8 cellular contexts compared by ENCODE assay signal in genomic region chr14:92692822-92693226, GRCh38. TPM values are rescaled to one million over a fixed set of nuclear protein-coding genes. Genes with fewer than 3 reads are reported as not detected.
DNase-seq lines count a peak whose midpoint lies in the region; ATAC-seq lines count a peak whose summit lies in the region.

No MANE protein-coding gene starts in this region.

- H3K27ac ChIP-seq in CD8-positive, alpha-beta memory T cell (ENCODE audit: low read depth, low read length), result no peak overlapping the region
- no peak overlapping the region for H3K27ac ChIP-seq in effector memory CD4-positive, alpha-beta T cell (ENCODE audit: insufficient read depth, low read length, poor library complexity, severe bottlenecking)

- H3K9me3 ChIP-seq in CD8-positive, alpha-beta memory T cell (ENCODE audit: low read length), result no peaks in the 10 kb centered on the region
- H3K9me3 ChIP-seq in effector memory CD4-positive, alpha-beta T cell (ENCODE audit: control insufficient read depth, low read length), result no peaks in the 10 kb centered on the region

- POLR2A ChIA-PET in CD8-positive, alpha-beta memory T cell (lab: Charles Lee), result interaction anchor here (0.6 kb wide), 1 partner anchor 158 kb away, joined by 5 read pairs; no protein-coding TSS in a partner anchor

- peaks cover 0 to 2% of the 10 kb centered on the region in 2 donors for H3K27me3 Mint-ChIP-seq in CD8-positive, alpha-beta memory T cell
- H3K27me3 Mint-ChIP-seq in T-helper 2 cell treated with Interferon-gamma antibody and Interleukin-4, amounts not matched to agents 5 μg/mL and 100 μg/mL, for 36 hours (ENCODE audit: low read depth), result peaks cover 23% of the 10 kb centered on the region

- ATAC-seq in GM21717 (IDR thresholded peaks at IDR 0.05; ENCODE audit: unreplicated experiment) (no peak), HG03097 (IDR thresholded peaks at IDR 0.05; ENCODE audit: low FRiP score, unreplicated experiment) (no peak)

- peaks cover 27% of the 10 kb centered on the region for H3K4me1 ChIP-seq in CD8-positive, alpha-beta memory T cell (ENCODE audit: insufficient read depth, low read length)
- peaks cover 17% of the 10 kb centered on the region for H3K4me1 ChIP-seq in effector memory CD4-positive, alpha-beta T cell (ENCODE audit: control insufficient read depth, insufficient read depth, low read length, poor library complexity, severe bottlenecking)

- peak overlapping the region in 6 of 8 donors; percentile 22 to 66 (median 44) for H3K27ac Mint-ChIP-seq in CD8-positive, alpha-beta memory T cell
- H3K27ac Mint-ChIP-seq in T-helper 2 cell treated with Interferon-gamma antibody and Interleukin-4, amounts not matched to agents 5 μg/mL and 100 μg/mL, for 36 hours, result no peak overlapping the region

- H3K9me3 Mint-ChIP-seq in CD8-positive, alpha-beta memory T cell, result no peaks in the 10 kb centered on the region
- no peaks in the 10 kb centered on the region for H3K9me3 Mint-ChIP-seq in T-helper 2 cell treated with Interferon-gamma antibody and Interleukin-4, amounts not matched to agents 5 μg/mL and 100 μg/mL, for 36 hours

- H3K36me3 Mint-ChIP-seq in CD8-positive, alpha-beta memory T cell, result peaks cover 0 to 21% (median 0%) of the 10 kb centered on the region in 3 donors
- H3K36me3 Mint-ChIP-seq in T-helper 2 cell treated with Interferon-gamma antibody and Interleukin-4, amounts not matched to agents 5 μg/mL and 100 μg/mL, for 36 hours (ENCODE audit: low read depth), result no peaks in the 10 kb centered on the region

- DNase-seq in CD8-positive, alpha-beta memory T cell, result peak in 3 of 5 donors; percentile 33 to 64 (median 58)
- peak; percentile 97 for DNase-seq in NCI-H1092 treated with DMSO at 0.1 percent for 48 hours (lab: John Stamatoyannopoulos, UW)
- DNase-seq in activated effector memory CD4-positive, alpha-beta T cell treated with Interleukin-2 at 50 U/mL for 16 hours, result peak; percentile 28
- DNase-seq in midbrain (lab: John Stamatoyannopoulos, UW), result peak; percentile 21
- DNase-seq in T-helper 2 cell treated with Interferon-gamma antibody and Interleukin-4, amounts not matched to agents 5 μg/mL and 100 μg/mL, for 36 hours (ENCODE audit: low spot score), result no peak
- no peak for DNase-seq in effector memory CD4-positive, alpha-beta T cell

- CTCF ChIA-PET in CD8-positive, alpha-beta memory T cell (lab: Charles Lee), result interaction anchor here (1.6 to 1.7 kb wide), 2 partner anchors 16 kb away, joined by 3 to 5 read pairs; no protein-coding TSS in a partner anchor

- no peaks in the 10 kb centered on the region for H3K27me3 ChIP-seq in CD8-positive, alpha-beta memory T cell (ENCODE audit: insufficient read depth, low read length, poor library complexity, severe bottlenecking)
- no peaks in the 10 kb centered on the region for H3K27me3 ChIP-seq in effector memory CD4-positive, alpha-beta T cell (replicated peaks; ENCODE audit: control insufficient read depth, insufficient read depth, low read length, poor library complexity, severe bottlenecking)

- H3K4me3 ChIP-seq in CD8-positive, alpha-beta memory T cell (ENCODE audit: low read length), result no peak overlapping the region
- no peak overlapping the region for H3K4me3 ChIP-seq in effector memory CD4-positive, alpha-beta T cell (ENCODE audit: insufficient read depth, low read depth, low read length, poor library complexity, severe bottlenecking)

- H3K4me3 Mint-ChIP-seq in CD8-positive, alpha-beta memory T cell, result no peak overlapping the region
- H3K4me3 Mint-ChIP-seq in T-helper 2 cell treated with Interferon-gamma antibody and Interleukin-4, amounts not matched to agents 5 μg/mL and 100 μg/mL, for 36 hours, result no peak overlapping the region

- H3K4me1 Mint-ChIP-seq in CD8-positive, alpha-beta memory T cell, result peaks cover 14 to 26% (median 22%) of the 10 kb centered on the region in 3 donors
- H3K4me1 Mint-ChIP-seq in T-helper 2 cell treated with Interferon-gamma antibody and Interleukin-4, amounts not matched to agents 5 μg/mL and 100 μg/mL, for 36 hours (ENCODE audit: low read depth), result no peaks in the 10 kb centered on the region

- H3K36me3 ChIP-seq in CD8-positive, alpha-beta memory T cell (ENCODE audit: insufficient read depth, low read length), result no peaks in the 10 kb centered on the region
- H3K36me3 ChIP-seq in effector memory CD4-positive, alpha-beta T cell (ENCODE audit: control insufficient read depth, insufficient read depth, low read length), result peaks cover 20% of the 10 kb centered on the region

RNA-seq across cellular contexts. Expression of gene LGMN, which starts 55.6 kb away (rescaled TPM):
- total RNA-seq in CD8-positive, alpha-beta memory T cell, result 1 to 10 TPM; 6.0 to 7.0 TPM
- 7.0 TPM for polyA plus RNA-seq in CD8-positive, alpha-beta memory T cell

Comparison
In these comparisons a context has a peak if more than half of its experiments do, and no peak if none do; other contexts are left out.
1. DNase-seq: peak in CD8-positive, alpha-beta memory T cell (3 of 5), NCI-H1092 treated with DMSO at 0.1 percent for 48 hours (single experiment), activated effector memory CD4-positive, alpha-beta T cell treated with Interleukin-2 at 50 U/mL for 16 hours (single experiment) and midbrain (single experiment); none in T-helper 2 cell treated with Interferon-gamma antibody and Interleukin-4, amounts not matched to agents 5 μg/mL and 100 μg/mL, for 36 hours (single experiment) and effector memory CD4-positive, alpha-beta T cell (0 of 3).